Comparison of ENCODE assay signal across 8 cellular contexts in the genomic region with DNA sequence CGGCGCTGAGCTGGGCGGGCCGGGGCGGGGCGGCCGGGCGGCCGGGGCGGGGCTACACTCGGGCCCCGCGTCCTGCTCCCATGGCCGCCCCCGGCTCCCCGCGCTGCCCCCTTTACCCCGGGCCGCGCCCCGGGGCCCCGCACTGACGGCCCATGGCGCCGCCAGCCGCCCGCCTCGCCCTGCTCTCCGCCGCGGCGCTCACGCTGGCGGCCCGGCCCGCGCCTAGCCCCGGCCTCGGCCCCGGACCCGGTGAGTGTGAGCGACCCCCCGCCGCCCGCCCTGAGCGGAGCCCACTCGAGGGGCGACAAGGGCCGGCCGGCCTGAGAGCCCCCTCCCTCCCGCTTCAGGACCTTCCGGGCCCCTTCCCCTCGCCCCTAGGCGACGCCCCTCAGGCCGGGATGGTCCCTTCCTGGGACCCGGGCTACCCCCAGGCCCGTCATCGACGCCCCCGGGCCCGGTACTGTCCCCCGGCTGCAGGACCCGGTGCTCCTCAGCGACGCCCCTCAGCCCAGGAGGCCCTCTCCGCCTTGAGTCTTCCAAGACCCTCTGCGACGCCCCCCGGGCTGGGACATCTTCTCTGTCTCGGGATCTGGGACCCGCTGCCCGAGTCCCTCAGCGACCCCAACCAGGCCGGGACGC. TPM values are rescaled to one million over a fixed set of nuclear protein-coding genes. Genes with fewer than 3 reads are reported as not detected.
A peak's percentile ranks its signal among the peaks of the same experiment; 100 is the strongest.
DNase-seq lines count a peak whose midpoint lies in the region; ATAC-seq and TF ChIP-seq lines count a peak whose summit lies in the region.

A gene with protein sequence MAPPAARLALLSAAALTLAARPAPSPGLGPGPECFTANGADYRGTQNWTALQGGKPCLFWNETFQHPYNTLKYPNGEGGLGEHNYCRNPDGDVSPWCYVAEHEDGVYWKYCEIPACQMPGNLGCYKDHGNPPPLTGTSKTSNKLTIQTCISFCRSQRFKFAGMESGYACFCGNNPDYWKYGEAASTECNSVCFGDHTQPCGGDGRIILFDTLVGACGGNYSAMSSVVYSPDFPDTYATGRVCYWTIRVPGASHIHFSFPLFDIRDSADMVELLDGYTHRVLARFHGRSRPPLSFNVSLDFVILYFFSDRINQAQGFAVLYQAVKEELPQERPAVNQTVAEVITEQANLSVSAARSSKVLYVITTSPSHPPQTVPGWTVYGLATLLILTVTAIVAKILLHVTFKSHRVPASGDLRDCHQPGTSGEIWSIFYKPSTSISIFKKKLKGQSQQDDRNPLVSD (plus strand): TSS at position 57 of the 639 bp plus-strand sequence. CDS start 96 bp downstream, at position 153.

- DNase-seq in H7 (no peak), cardiac muscle cell (ENCODE audit: low read depth in 1 of 2, low spot score in 1 of 2) (no peak), NCI-H1436 (lab: John Stamatoyannopoulos, UW) (no peak), NCI-H226 (no peak)
- DNase-seq in activated CD8-positive, alpha-beta memory T cell treated with anti-CD3 and anti-CD28 coated beads for 24 hours, result no peak

- H3K4me3 ChIP-seq in H7 (ENCODE audit: insufficient read depth, low read depth, low read length) (peak within 1 kb of the TSS; percentile 60), cardiac muscle cell (peak within 1 kb of the TSS; percentile 83), rectal smooth muscle tissue (ENCODE audit: low read length) (peak within 1 kb of the TSS; percentile 70)

- no peak for ATAC-seq in GM18907 (IDR thresholded peaks at IDR 0.05; ENCODE audit: unreplicated experiment)

- TF ChIP-seq CTCF in VCaP (conservative IDR thresholded peaks at IDR 0.05) (no peak), cardiac muscle cell (IDR thresholded peaks at IDR 0.05; ENCODE audit: low read depth, low read length) (no peak)

- no peak within 1 kb of the TSS for H3K9ac ChIP-seq in rectal smooth muscle tissue (ENCODE audit: low read length)

- H3K27ac ChIP-seq in VCaP (peak within 1 kb of the TSS; percentile 61; the same call in 1 of the 2 replicates), cardiac muscle cell (no peak within 1 kb of the TSS), rectal smooth muscle tissue (ENCODE audit: low read depth, low read length) (no peak within 1 kb of the TSS)

- H3K27me3 ChIP-seq in H7 (ENCODE audit: control insufficient read depth, insufficient read depth, low read length) (peaks cover 40% of the 10 kb centered on the region), cardiac muscle cell (peaks cover 25% of the 10 kb centered on the region), rectal smooth muscle tissue (ENCODE audit: control insufficient read depth, insufficient read depth, low read length) (no peaks in the 10 kb centered on the region)

- no peaks in the 10 kb centered on the region for H3K9me3 ChIP-seq in cardiac muscle cell (ENCODE audit: low read depth)

- H3K4me1 ChIP-seq in cardiac muscle cell (ENCODE audit: low read depth) (peaks cover 22% of the 10 kb centered on the region), rectal smooth muscle tissue (ENCODE audit: control insufficient read depth, insufficient read depth, low read length) (peaks cover 2% of the 10 kb centered on the region)

- H3K36me3 ChIP-seq in H7 (replicated peaks; ENCODE audit: control insufficient read depth, insufficient read depth, low read length) (no peaks in the 10 kb centered on the region), cardiac muscle cell (no peaks in the 10 kb centered on the region), rectal smooth muscle tissue (ENCODE audit: control insufficient read depth, insufficient read depth, low read length) (no peaks in the 10 kb centered on the region)

RNA-seq across cellular contexts. Expression of the gene that starts here (rescaled TPM):
- total RNA-seq in H7 (2014; rRNA removed; shearing (Covaris generic)), result 1.8 and 2.4 TPM in 2 replicates
- 19.0 and 20.3 TPM in 2 replicates for total RNA-seq in cardiac muscle cell
- polyA plus RNA-seq in cardiac muscle cell, result 18.0 and 18.1 TPM in 2 replicates
